In the genomic region with DNA sequence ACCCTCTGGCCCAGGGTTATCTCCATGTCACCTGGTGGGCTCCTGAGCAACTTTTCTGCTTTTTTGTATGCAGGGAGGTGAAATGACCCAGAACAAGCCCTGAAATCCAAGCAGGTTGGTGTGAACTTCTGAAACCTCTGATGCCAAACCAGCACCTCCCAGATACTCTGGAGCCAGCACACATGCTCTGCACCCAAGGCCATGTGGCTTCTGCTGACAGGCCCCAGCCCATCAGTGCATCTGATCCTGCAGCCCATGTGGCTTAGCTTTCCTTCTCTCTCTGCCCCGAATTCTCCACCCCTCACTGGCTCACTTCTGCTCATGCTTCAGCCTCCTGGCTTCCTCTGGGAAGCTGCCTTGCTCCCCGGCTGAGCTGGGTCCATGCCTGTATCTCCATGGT, we compare ENCODE assay signal across 26 cellular contexts.
"Had no signal": no experiment of that assay in that cellular context is flagged by ENCODE, and none has a peak within 500 bp of the region (broad histone marks: within the 10 kb centered on the region; RNA-seq: fewer than 3 reads in every experiment).

No MANE protein-coding gene starts in this region.

- H3K9me3 ChIP-seq: colonic mucosa, esophagus squamous epithelium, gastrocnemius medialis, heart right ventricle, left lung, lower lobe of right lung, mucosa of descending colon had no signal

- FAIRE-seq: endometrium, islet of Langerhans, keratinocyte had no signal

- H3K27me3 ChIP-seq: colonic mucosa, gastrocnemius medialis, heart right ventricle, left lung had no signal

- H3K4me1 ChIP-seq: colonic mucosa had no signal

- H3K27ac ChIP-seq: colonic mucosa, epithelial cell of prostate, esophagus squamous epithelium, gastrocnemius medialis, heart right ventricle, left lung, lower lobe of right lung had no signal

- H3K36me3 ChIP-seq: colonic mucosa, esophagus squamous epithelium, gastrocnemius medialis, heart right ventricle, left lung, lower lobe of right lung had no signal

- H3K4me3 Mint-ChIP-seq: dendritic cell treated with granulocyte-macrophage colony-stimulating factor and Interleukin-4, amounts not matched to agents 40 ng/mL and 50 ng/mL, for 4 days; effector memory CD8-positive, alpha-beta T cell; endodermal cell; mesothelial cell of epicardium had no signal

- H3K27me3 Mint-ChIP-seq: dendritic cell treated with granulocyte-macrophage colony-stimulating factor and Interleukin-4, amounts not matched to agents 40 ng/mL and 50 ng/mL, for 4 days had no signal

- DNase-seq: colonic mucosa; cortex of kidney; effector CD8-positive, alpha-beta T cell; effector memory CD8-positive, alpha-beta T cell; endodermal cell; erythroblast; esophagus squamous epithelium; foreskin fibroblast; foreskin melanocyte; gastrocnemius medialis; glutamatergic neuron; heart right ventricle; hippocampal formation; left cardiac atrium; left lung; left ventricle myocardium superior; lower lobe of right lung; mesenchymal stem cell; mucosa of descending colon had no signal

- H3K4me3 ChIP-seq: colonic mucosa, esophagus squamous epithelium, gastrocnemius medialis, heart right ventricle, left lung, lower lobe of right lung, mucosa of descending colon had no signal

- H3K36me3 Mint-ChIP-seq: mesothelial cell of epicardium had no signal

- H3K9me3 Mint-ChIP-seq: dendritic cell treated with granulocyte-macrophage colony-stimulating factor and Interleukin-4, amounts not matched to agents 40 ng/mL and 50 ng/mL, for 4 days; effector memory CD8-positive, alpha-beta T cell; mesothelial cell of epicardium had no signal

- H3K27ac Mint-ChIP-seq: dendritic cell treated with granulocyte-macrophage colony-stimulating factor and Interleukin-4, amounts not matched to agents 40 ng/mL and 50 ng/mL, for 4 days; effector memory CD8-positive, alpha-beta T cell; endodermal cell; mesothelial cell of epicardium had no signal

- ATAC-seq: effector memory CD8-positive, alpha-beta T cell; esophagus mucosa; gastrocnemius medialis; heart right ventricle; left cardiac atrium; left lung; left ventricle myocardium superior; lower lobe of right lung; mucosa of descending colon had no signal
